ENCODE assay signal across 21 cellular contexts in the genomic region with DNA sequence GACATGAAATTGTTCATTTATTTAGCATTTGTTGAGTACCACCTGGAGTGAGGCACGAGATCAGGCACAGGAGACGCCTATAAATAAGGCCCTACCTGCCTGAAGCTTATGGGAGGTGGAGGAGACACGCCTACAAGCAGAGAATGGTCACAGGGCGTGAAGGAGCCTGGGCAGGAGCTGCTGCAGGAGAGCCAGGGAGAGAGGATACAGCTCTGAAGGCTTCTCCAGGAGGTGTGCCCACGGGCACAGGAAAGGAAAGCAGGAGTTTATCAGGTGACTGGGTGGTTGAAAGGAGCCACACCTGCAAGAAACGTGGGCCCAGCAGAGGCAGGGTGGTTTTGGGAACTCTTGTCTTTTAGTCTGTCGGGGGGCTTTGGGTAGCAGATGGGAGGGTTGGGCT.
DNase-seq lines count a peak whose midpoint lies in the region; ATAC-seq and TF ChIP-seq lines count a peak whose summit lies in the region.
"Had no signal": no experiment of that assay in that cellular context is flagged by ENCODE, and none has a peak within 500 bp of the region (broad histone marks: within the 10 kb centered on the region; RNA-seq: fewer than 3 reads in every experiment).

No MANE protein-coding gene starts in this region.

- H3K27ac ChIP-seq in PC-3 (ENCODE audit: low read length): no peak overlapping the region
- H3K27ac ChIP-seq: heart right ventricle, neutrophil, vagina, WERI-Rb-1 had no signal

- ATAC-seq in activated naive CD4-positive, alpha-beta T cell treated with anti-CD3 and anti-CD28 coated beads, Interleukin-2, amount 50 U/mL, for 72 hours: no peak
- ATAC-seq in PC-3: peak; percentile 10; the same call in 1 of the 2 replicates
- no peak for ATAC-seq in effector memory CD8-positive, alpha-beta T cell (replicated peaks)
- ATAC-seq in stimulated activated naive CD8-positive, alpha-beta T cell treated with anti-CD3 and anti-CD28 coated beads, Interleukin-15, amount 100 ng/mL, for 72 hours: no peak
- ATAC-seq in HG03108 (IDR thresholded peaks at IDR 0.05; ENCODE audit: unreplicated experiment): no peak
- no peak for ATAC-seq in HG02763 (IDR thresholded peaks at IDR 0.05; ENCODE audit: unreplicated experiment)

- no peaks in the 10 kb centered on the region for H3K27me3 ChIP-seq in PC-3 (ENCODE audit: low read length)
- H3K27me3 ChIP-seq: heart right ventricle, neutrophil, vagina had no signal

- no peaks in the 10 kb centered on the region for H4K20me1 ChIP-seq in PC-3 (ENCODE audit: low read length)

- no peak overlapping the region for H3K4me3 Mint-ChIP-seq in activated naive CD4-positive, alpha-beta T cell treated with anti-CD3 and anti-CD28 coated beads, Interleukin-2, amount 10 ng/mL, durations not matched to agents 7 days and 5 days
- H3K4me3 Mint-ChIP-seq in effector memory CD8-positive, alpha-beta T cell: peak overlapping the region in 1 of 2 donors; percentile 58
- peak overlapping the region in 1 of 2 donors; percentile 19 for H3K4me3 Mint-ChIP-seq in stimulated activated naive CD8-positive, alpha-beta T cell treated with anti-CD3 and anti-CD28 coated beads, Interleukin-15, amount 100 ng/mL, for 72 hours
- H3K4me3 Mint-ChIP-seq: endodermal cell had no signal

- H3K9ac ChIP-seq in PC-3 (ENCODE audit: low read length): no peak overlapping the region

- peaks cover 14% of the 10 kb centered on the region for H3K36me3 Mint-ChIP-seq in activated naive CD4-positive, alpha-beta T cell treated with anti-CD3 and anti-CD28 coated beads, Interleukin-2, amount 10 ng/mL, durations not matched to agents 7 days and 5 days
- no peaks in the 10 kb centered on the region for H3K36me3 Mint-ChIP-seq in activated naive CD4-positive, alpha-beta T cell treated with anti-CD3 and anti-CD28 coated beads, Interleukin-2, amount 50 U/mL, for 72 hours
- peaks cover 27% of the 10 kb centered on the region for H3K36me3 Mint-ChIP-seq in effector memory CD8-positive, alpha-beta T cell (ENCODE audit: insufficient read depth)

- TF ChIP-seq CTCF in PC-3 (conservative IDR thresholded peaks at IDR 0.05; ENCODE audit: low read depth, low read length): no peak

- no peaks in the 10 kb centered on the region for H3F3A ChIP-seq in PC-3 (ENCODE audit: low read length, unreplicated experiment)

- H3K9me3 Mint-ChIP-seq in activated naive CD4-positive, alpha-beta T cell treated with anti-CD3 and anti-CD28 coated beads, Interleukin-2, amount 10 ng/mL, durations not matched to agents 7 days and 5 days: no peaks in the 10 kb centered on the region
- H3K9me3 Mint-ChIP-seq in activated naive CD4-positive, alpha-beta T cell treated with anti-CD3 and anti-CD28 coated beads, Interleukin-2, amount 50 U/mL, for 72 hours: no peaks in the 10 kb centered on the region
- no peaks in the 10 kb centered on the region for H3K9me3 Mint-ChIP-seq in effector memory CD8-positive, alpha-beta T cell
- no peaks in the 10 kb centered on the region for H3K9me3 Mint-ChIP-seq in stimulated activated naive CD8-positive, alpha-beta T cell treated with anti-CD3 and anti-CD28 coated beads, Interleukin-15, amount 100 ng/mL, for 72 hours

- peaks cover 17% of the 10 kb centered on the region for H3K4me1 Mint-ChIP-seq in activated naive CD4-positive, alpha-beta T cell treated with anti-CD3 and anti-CD28 coated beads, Interleukin-2, amount 10 ng/mL, durations not matched to agents 7 days and 5 days
- H3K4me1 Mint-ChIP-seq in effector memory CD8-positive, alpha-beta T cell (ENCODE audit: low read depth in 2 of 2): peaks cover 55 to 62% of the 10 kb centered on the region in 2 donors
- H3K4me1 Mint-ChIP-seq in stimulated activated naive CD8-positive, alpha-beta T cell treated with anti-CD3 and anti-CD28 coated beads, Interleukin-15, amount 100 ng/mL, for 72 hours: peaks cover 35% of the 10 kb centered on the region

- DNase-seq in activated naive CD4-positive, alpha-beta T cell treated with anti-CD3 and anti-CD28 coated beads, Interleukin-2, amount 10 ng/mL, durations not matched to agents 7 days and 5 days: no peak
- no peak for DNase-seq in activated naive CD4-positive, alpha-beta T cell treated with anti-CD3 and anti-CD28 coated beads, Interleukin-2, amount 50 U/mL, for 72 hours (ENCODE audit: low spot score in 2 of 2)
- DNase-seq in PC-3 (no peak), ACHN (no peak)
- no peak for DNase-seq in effector memory CD8-positive, alpha-beta T cell
- DNase-seq in stimulated activated naive CD8-positive, alpha-beta T cell treated with anti-CD3 and anti-CD28 coated beads, Interleukin-15, amount 100 ng/mL, for 72 hours: no peak
- DNase-seq: amygdala, Calu3, cerebellar nuclear complex, endodermal cell, heart right ventricle, mesenchymal stem cell, MM.1S, NCI-H1694 treated with DMSO at 0.1 percent for 48 hours, NCI-H345, retina, WERI-Rb-1 had no signal

- no peak overlapping the region for H2AFZ ChIP-seq in PC-3 (ENCODE audit: low read length)

- H3K79me2 ChIP-seq in PC-3 (ENCODE audit: low read length): no peaks in the 10 kb centered on the region

- no peak overlapping the region for H3K4me2 ChIP-seq in PC-3 (ENCODE audit: low read length)

- in situ Hi-C loops in ACHN (cut with HindIII; ENCODE audit: low pct_ligation_motif_present, low pct_unique_long_range_greater_than_20kb, low sequenced_read_pairs): loop anchor here (25.0 kb wide), 1 partner anchor 136 kb away; no protein-coding TSS in a partner anchor

- CTCF ChIA-PET in activated naive CD4-positive, alpha-beta T cell treated with anti-CD3 and anti-CD28 coated beads, Interleukin-2, amount 10 ng/mL, durations not matched to agents 7 days and 5 days (lab: Charles Lee): interaction anchor here (1.0 kb wide), 1 partner anchor 97 kb away, joined by 3 read pairs; no protein-coding TSS in a partner anchor
- CTCF ChIA-PET in PC-3 (lab: Charles Lee): no interaction called here

- H3K4me1 ChIP-seq in PC-3 (ENCODE audit: insufficient read depth, low read length): no peaks in the 10 kb centered on the region

- no peaks in the 10 kb centered on the region for H3K27me3 Mint-ChIP-seq in activated naive CD4-positive, alpha-beta T cell treated with anti-CD3 and anti-CD28 coated beads, Interleukin-2, amount 10 ng/mL, durations not matched to agents 7 days and 5 days
- H3K27me3 Mint-ChIP-seq in effector memory CD8-positive, alpha-beta T cell: no peaks in the 10 kb centered on the region
- H3K27me3 Mint-ChIP-seq in stimulated activated naive CD8-positive, alpha-beta T cell treated with anti-CD3 and anti-CD28 coated beads, Interleukin-15, amount 100 ng/mL, for 72 hours: no peaks in the 10 kb centered on the region

- H3K27ac Mint-ChIP-seq in activated naive CD4-positive, alpha-beta T cell treated with anti-CD3 and anti-CD28 coated beads, Interleukin-2, amount 10 ng/mL, durations not matched to agents 7 days and 5 days: peak overlapping the region; percentile 21
- peak overlapping the region in 1 of 2 donors; percentile 65 for H3K27ac Mint-ChIP-seq in activated naive CD4-positive, alpha-beta T cell treated with anti-CD3 and anti-CD28 coated beads, Interleukin-2, amount 50 U/mL, for 72 hours
- peak overlapping the region; percentile 87 to 92 for H3K27ac Mint-ChIP-seq in effector memory CD8-positive, alpha-beta T cell
- peak overlapping the region; percentile 57 to 93 for H3K27ac Mint-ChIP-seq in stimulated activated naive CD8-positive, alpha-beta T cell treated with anti-CD3 and anti-CD28 coated beads, Interleukin-15, amount 100 ng/mL, for 72 hours
- H3K27ac Mint-ChIP-seq: endodermal cell had no signal

- no peaks in the 10 kb centered on the region for H3K9me2 ChIP-seq in PC-3 (replicated peaks; ENCODE audit: low read length)

- no peaks in the 10 kb centered on the region for H3K36me3 ChIP-seq in PC-3 (ENCODE audit: low read depth, low read length)
- H3K36me3 ChIP-seq: vagina, WERI-Rb-1 had no signal

- intact Hi-C loops in PC-3 (cut with micrococcal nuclease): no loop called here

- POLR2A ChIA-PET in PC-3 (lab: Charles Lee; ENCODE audit: unreplicated experiment): no interaction called here

- no peak overlapping the region for H3K4me3 ChIP-seq in PC-3 (ENCODE audit: low read length)
- H3K4me3 ChIP-seq: heart right ventricle, vagina had no signal

- BruUV-seq in PC-3 (replicated peaks; lab: Mats Ljungman, UMichigan): no TSS peak

- no peaks in the 10 kb centered on the region for H3K9me3 ChIP-seq in PC-3 (ENCODE audit: low read length)
- H3K9me3 ChIP-seq: heart right ventricle, neutrophil, vagina had no signal
